ENCODE assay signal across 9 cellular contexts in the genomic region with DNA sequence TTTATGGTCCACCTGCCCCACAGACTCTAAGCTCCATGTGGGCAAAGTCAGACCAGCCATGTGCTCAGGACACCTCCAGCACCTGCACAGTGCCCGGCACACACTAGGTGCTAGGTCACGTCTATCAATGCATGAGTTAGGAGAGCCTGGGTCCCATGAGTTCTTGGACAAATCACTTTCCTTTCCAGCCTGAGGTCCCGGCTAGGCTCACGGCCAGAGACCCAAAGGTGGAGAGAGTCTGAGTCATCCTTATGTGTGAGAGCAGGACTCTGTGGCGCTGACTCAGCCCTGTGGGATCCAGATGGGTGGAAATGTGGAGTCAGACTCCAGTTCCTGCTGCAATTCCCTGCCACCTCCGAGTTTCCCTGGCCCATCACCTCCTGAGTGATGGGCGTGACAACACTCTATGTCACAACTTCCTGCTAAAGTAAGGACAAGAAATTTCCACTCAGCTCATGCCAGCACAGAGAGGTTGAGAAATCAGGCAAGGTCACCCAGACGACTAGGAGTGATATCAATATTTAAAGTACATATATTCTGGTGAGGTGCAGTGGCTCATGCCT. TPM values are rescaled to one million over a fixed set of nuclear protein-coding genes. Genes with fewer than 3 reads are reported as not detected.
DNase-seq lines count a peak whose midpoint lies in the region; ATAC-seq, FAIRE-seq and TF ChIP-seq lines count a peak whose summit lies in the region.
"Had no signal": no experiment of that assay in that cellular context is flagged by ENCODE, and none has a peak within 500 bp of the region (broad histone marks: within the 10 kb centered on the region; RNA-seq: fewer than 3 reads in every experiment).

No MANE protein-coding gene starts in this region.

- peak in 1 of 2 donors; percentile 86 for TF ChIP-seq EP300 in tibial nerve (IDR thresholded peaks at IDR 0.05)

- H3K4me1 Mint-ChIP-seq in astrocyte (ENCODE audit: low read depth, unreplicated experiment), result peaks cover 19% of the 10 kb centered on the region

- H3K4me1 ChIP-seq in ACC112 (ENCODE audit: control insufficient read depth, insufficient read depth, low read length, unreplicated experiment) (peaks cover 57% of the 10 kb centered on the region), astrocyte (ENCODE audit: insufficient read depth, low read length) (peaks cover 48% of the 10 kb centered on the region), tibial nerve (peaks cover 0 to 65% (median 29%) of the 10 kb centered on the region in 4 donors)

- H3K4me2 ChIP-seq in astrocyte (ENCODE audit: low read length), result peak overlapping the region; percentile 51

- ATAC-seq in GM21786 (IDR thresholded peaks at IDR 0.05; ENCODE audit: unreplicated experiment) (no peak), GM19397 (IDR thresholded peaks at IDR 0.05; ENCODE audit: unreplicated experiment) (no peak)
- ATAC-seq: GM12878 had no signal

- H3K9ac ChIP-seq in astrocyte (ENCODE audit: low read length), result peak overlapping the region; percentile 37

- no peaks in the 10 kb centered on the region for H3K9me3 Mint-ChIP-seq in astrocyte (ENCODE audit: unreplicated experiment)

- H3K36me3 ChIP-seq in ACC112 (ENCODE audit: insufficient read depth, low read length), result no peaks in the 10 kb centered on the region
- no peaks in the 10 kb centered on the region for H3K36me3 ChIP-seq in astrocyte (ENCODE audit: insufficient read depth, low read length)
- no peaks in the 10 kb centered on the region for H3K36me3 ChIP-seq in kidney epithelial cell (ENCODE audit: control insufficient read depth, insufficient read depth, low read length)
- H3K36me3 ChIP-seq in tibial nerve, result peaks cover 0 to 4% (median 0%) of the 10 kb centered on the region in 3 donors

- no peaks in the 10 kb centered on the region for H4K20me1 ChIP-seq in astrocyte (ENCODE audit: insufficient read depth, low read length)

- DNase-seq in HT-29 (ENCODE audit: low spot score) (peak; percentile 92), astrocyte (ENCODE audit: low read depth) (peak; percentile 98), kidney epithelial cell (ENCODE audit: low read depth) (peak; percentile 100), tibial nerve (ENCODE audit: low spot score in 2 of 2) (peak; percentile 86 to 89), DMS79 treated with DMSO at 0.1 percent for 48 hours (lab: John Stamatoyannopoulos, UW) (no peak)

- H3K9me3 ChIP-seq in astrocyte (ENCODE audit: insufficient read depth, low read depth, low read length) (no peaks in the 10 kb centered on the region), tibial nerve (no peaks in the 10 kb centered on the region)

- no peak for TF ChIP-seq POLR2A in tibial nerve (IDR thresholded peaks at IDR 0.05)

- no peaks in the 10 kb centered on the region for H3K27me3 Mint-ChIP-seq in astrocyte (ENCODE audit: low read depth, unreplicated experiment)

- H3K4me3 ChIP-seq in ACC112 (ENCODE audit: low read depth, low read length) (no peak overlapping the region), astrocyte (ENCODE audit: insufficient read depth, low read depth, low read length) (no peak overlapping the region), kidney epithelial cell (ENCODE audit: low read depth, low read length) (no peak overlapping the region), tibial nerve (no peak overlapping the region)
- H3K4me3 ChIP-seq: GM12878 had no signal

- H3K36me3 Mint-ChIP-seq in astrocyte (ENCODE audit: low read depth, unreplicated experiment), result peaks cover 1% of the 10 kb centered on the region

- TF ChIP-seq CTCF in astrocyte (IDR thresholded peaks at IDR 0.05; ENCODE audit: insufficient read depth, low read depth, low read length), result no peak
- no peak for TF ChIP-seq CTCF in kidney epithelial cell (IDR thresholded peaks at IDR 0.05; ENCODE audit: insufficient read depth, low read length, poor library complexity, severe bottlenecking)
- no peak for TF ChIP-seq CTCF in tibial nerve (IDR thresholded peaks at IDR 0.05)

- peak overlapping the region; percentile 36 for H3K4me3 Mint-ChIP-seq in astrocyte (ENCODE audit: unreplicated experiment)

- peak; percentile 93 for FAIRE-seq in astrocyte (lab: Jason Lieb, UNC)
- FAIRE-seq: GM12878 had no signal

- H3K27me3 ChIP-seq in ACC112 (ENCODE audit: insufficient read depth, low read length) (no peaks in the 10 kb centered on the region), astrocyte (ENCODE audit: insufficient read depth, low read length) (no peaks in the 10 kb centered on the region), kidney epithelial cell (ENCODE audit: control insufficient read depth, insufficient read depth, low read length) (peaks cover 3% of the 10 kb centered on the region), tibial nerve (no peaks in the 10 kb centered on the region)

- H3K79me2 ChIP-seq in ACC112 (ENCODE audit: control insufficient read depth, insufficient read depth, low read length, unreplicated experiment) (peaks cover 22% of the 10 kb centered on the region), astrocyte (ENCODE audit: insufficient read depth, low read length) (peaks cover 8% of the 10 kb centered on the region)

- H3K27ac Mint-ChIP-seq in astrocyte (ENCODE audit: unreplicated experiment), result peak overlapping the region; percentile 81

- 64 to 65% methylated on average over 8 of the region's 8 CpGs for WGBS in tibial nerve, 2 donors

- H2AFZ ChIP-seq in ACC112 (ENCODE audit: low read length, unreplicated experiment), result no peak overlapping the region
- H2AFZ ChIP-seq in astrocyte (ENCODE audit: low read depth, low read length), result no peak overlapping the region

- H3K27ac ChIP-seq in ACC112 (ENCODE audit: low read depth, low read length) (peak overlapping the region; percentile 95), astrocyte (ENCODE audit: low read depth, low read length) (peak overlapping the region; percentile 70), tibial nerve (peak overlapping the region in 3 of 4 donors; percentile 38 to 76 (median 40))

RNA-seq across cellular contexts. Expression of a gene that starts 2.5 kb away (rescaled TPM):
- total RNA-seq in HT-29 (2014; rRNA removed; shearing (Covaris generic)), result 60.1 and 84.2 TPM in 2 replicates
- total RNA-seq in astrocyte (14.5 and 21.7 TPM in 2 replicates), kidney epithelial cell (21.0 and 32.5 TPM in 2 replicates), tibial nerve (10 to 100 TPM; 23.9 to 70.5 (median 37.0) TPM)

RNA-seq across cellular contexts. Expression of a gene that starts 11.2 kb away (rescaled TPM):
- total RNA-seq in HT-29 (2014; rRNA removed; shearing (Covaris generic)), result 1.2 and 3.8 TPM in 2 replicates
- total RNA-seq in astrocyte, result 4.6 and 4.9 TPM in 2 replicates
- total RNA-seq in kidney epithelial cell, result 3.6 and 4.2 TPM in 2 replicates
- under 1 TPM in 1 of 4 donors, not detected in 3; 0.59 TPM for total RNA-seq in tibial nerve

RNA-seq across cellular contexts. Expression of a gene that starts 18.3 kb away (rescaled TPM):
- total RNA-seq in HT-29 (2014; rRNA removed; shearing (Covaris generic)), result 44.3 and 47.0 TPM in 2 replicates
- total RNA-seq in astrocyte, result 32.7 and 34.3 TPM in 2 replicates
- 31.8 and 33.1 TPM in 2 replicates for total RNA-seq in kidney epithelial cell
- total RNA-seq in tibial nerve, result 10 to 100 TPM in 3 of 4 donors, 1 to 10 TPM in 1; 9.0 to 21.9 (median 14.7) TPM

RNA-seq across cellular contexts. Expression of a gene that starts 19.9 kb away (rescaled TPM):
- total RNA-seq in HT-29 (2014; rRNA removed; shearing (Covaris generic)), result 14.5 and 16.6 TPM in 2 replicates
- total RNA-seq in astrocyte (30.4 and 37.5 TPM in 2 replicates), kidney epithelial cell (25.6 and 31.1 TPM in 2 replicates), tibial nerve (100 to 1,000 TPM; 108 to 193 (median 172) TPM)

RNA-seq across cellular contexts. Expression of a gene that starts 41.9 kb away (rescaled TPM):
- total RNA-seq in HT-29 (2014; rRNA removed; shearing (Covaris generic)), result 85.0 and 101 TPM in 2 replicates
- 78.0 and 79.5 TPM in 2 replicates for total RNA-seq in astrocyte
- 44.8 and 56.4 TPM in 2 replicates for total RNA-seq in kidney epithelial cell
- total RNA-seq in tibial nerve, result 10 to 100 TPM; 29.9 to 65.1 (median 38.7) TPM

Comparison
In these comparisons a context has a peak if more than half of its experiments do, and no peak if none do; other contexts are left out.
1. H3K27ac ChIP-seq: peak in every context shown above with its lines; median percentile 95 in ACC112; 70 in astrocyte; 40 in tibial nerve.